Comparison of ENCODE assay signal across 1 cellular context in genomic region chr4:181647396-181648107, GRCh38.
TF ChIP-seq lines count a peak whose summit lies in the region.

No MANE protein-coding gene starts in this region.

TF ChIP-seq in HEK293, 187 proteins besides CTCF, POLR2A, EP300 and RAD21 (continued from another document):
- TF ChIP-seq PRDM4 (tag by site-specific recombination; IDR thresholded peaks at IDR 0.05) (no peak), TRIM28 (IDR thresholded peaks at IDR 0.05; ENCODE audit: borderline replicate concordance, low read length) (peak; percentile 57; the same call in 1 of the 2 replicates), ZBTB20 (tag by site-specific recombination; IDR thresholded peaks at IDR 0.05) (0 out of 2 replicates have a peak, but pooled peaks have one; percentile 16), ZNF202 (tag by site-specific recombination; IDR thresholded peaks at IDR 0.05; ENCODE audit: borderline replicate concordance) (no peak), ZNF302 (tag by site-specific recombination; IDR thresholded peaks at IDR 0.05; ENCODE audit: low read depth) (no peak), ZSCAN16 (tag by site-specific recombination; IDR thresholded peaks at IDR 0.05) (peak; percentile 96), ZNF157 (tag by site-specific recombination; IDR thresholded peaks at IDR 0.05) (no peak), ZNF169 (tag by site-specific recombination; IDR thresholded peaks at IDR 0.05) (no peak)
- TF ChIP-seq, protein P1, sequence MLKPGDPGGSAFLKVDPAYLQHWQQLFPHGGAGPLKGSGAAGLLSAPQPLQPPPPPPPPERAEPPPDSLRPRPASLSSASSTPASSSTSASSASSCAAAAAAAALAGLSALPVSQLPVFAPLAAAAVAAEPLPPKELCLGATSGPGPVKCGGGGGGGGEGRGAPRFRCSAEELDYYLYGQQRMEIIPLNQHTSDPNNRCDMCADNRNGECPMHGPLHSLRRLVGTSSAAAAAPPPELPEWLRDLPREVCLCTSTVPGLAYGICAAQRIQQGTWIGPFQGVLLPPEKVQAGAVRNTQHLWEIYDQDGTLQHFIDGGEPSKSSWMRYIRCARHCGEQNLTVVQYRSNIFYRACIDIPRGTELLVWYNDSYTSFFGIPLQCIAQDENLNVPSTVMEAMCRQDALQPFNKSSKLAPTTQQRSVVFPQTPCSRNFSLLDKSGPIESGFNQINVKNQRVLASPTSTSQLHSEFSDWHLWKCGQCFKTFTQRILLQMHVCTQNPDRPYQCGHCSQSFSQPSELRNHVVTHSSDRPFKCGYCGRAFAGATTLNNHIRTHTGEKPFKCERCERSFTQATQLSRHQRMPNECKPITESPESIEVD (tag by site-specific recombination; IDR thresholded peaks at IDR 0.05), result no peak
